Comparison of ENCODE assay signal across 1 cellular context in genomic region chr7:192035-192649, GRCh38.
A peak's percentile ranks its signal among the peaks of the same experiment; 100 is the strongest.
TF ChIP-seq lines count a peak whose summit lies in the region.

TSS of gene FAM20C (plus strand) at chr7:192571. CDS start at chr7:193200, 629 bp downstream.

TF ChIP-seq in HCT116, 20 proteins besides CTCF, POLR2A, EP300 and RAD21 (continued from another document):
- TF ChIP-seq REST (IDR thresholded peaks at IDR 0.05; ENCODE audit: low read depth) (no peak), YY1 (IDR thresholded peaks at IDR 0.05; ENCODE audit: extremely low read depth, insufficient replicate concordance, low read depth, low read length) (no peak), POLR2AphosphoS5 (IDR thresholded peaks at IDR 0.05; ENCODE audit: low read depth, low read length) (peak; percentile 82)
